ENCODE assay signal across 22 cellular contexts in the genomic region with DNA sequence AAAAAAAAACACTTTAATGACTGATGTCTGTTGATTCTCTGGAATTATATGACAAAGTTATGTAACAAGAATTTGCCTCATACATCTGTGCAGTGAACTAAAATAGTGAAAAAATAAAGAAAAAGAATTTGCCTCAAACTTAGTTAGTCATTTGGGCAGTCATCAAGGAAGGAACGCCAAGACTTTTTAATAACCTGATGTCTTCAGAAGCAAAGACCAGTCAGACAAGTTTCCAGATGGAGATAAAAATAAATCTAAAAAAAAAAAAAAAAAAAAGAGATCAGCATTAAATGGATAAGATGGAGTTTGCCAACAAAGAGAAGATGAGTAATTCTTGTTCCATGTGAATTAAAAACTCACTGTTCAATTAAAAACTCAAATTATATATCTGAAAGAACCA. TPM values are rescaled to one million over a fixed set of nuclear protein-coding genes. Genes with fewer than 3 reads are reported as not detected.
A peak's percentile ranks its signal among the peaks of the same experiment; 100 is the strongest.
DNase-seq lines count a peak whose midpoint lies in the region; ATAC-seq, FAIRE-seq and TF ChIP-seq lines count a peak whose summit lies in the region.
"Had no signal": no experiment of that assay in that cellular context is flagged by ENCODE, and none has a peak within 500 bp of the region (broad histone marks: within the 10 kb centered on the region; RNA-seq: fewer than 3 reads in every experiment).

No MANE protein-coding gene starts in this region.

- TF ChIP-seq CTCF in AG10803 (conservative IDR thresholded peaks at IDR 0.05; ENCODE audit: low read length) (no peak), pancreas (IDR thresholded peaks at IDR 0.05) (no peak), osteoblast (IDR thresholded peaks at IDR 0.05; ENCODE audit: extremely low read depth, low read depth, low read length) (no peak)

- H3K36me3 Mint-ChIP-seq in activated CD4-positive, alpha-beta T cell treated with anti-CD3 and anti-CD28 coated beads, Interleukin-2, amount 10 ng/mL, durations not matched to agents 7 days and 5 days (ENCODE audit: low read depth): no peaks in the 10 kb centered on the region
- H3K36me3 Mint-ChIP-seq in activated naive CD4-positive, alpha-beta T cell treated with anti-CD3 and anti-CD28 coated beads, Interleukin-2, amount 10 ng/mL, durations not matched to agents 7 days and 5 days: no peaks in the 10 kb centered on the region
- H3K36me3 Mint-ChIP-seq: CD4-positive, alpha-beta memory T cell had no signal

- H3K9me3 ChIP-seq in pancreas (no peaks in the 10 kb centered on the region), osteoblast (ENCODE audit: low read depth, low read length) (no peaks in the 10 kb centered on the region)
- H3K9me3 ChIP-seq: BE2C, MG63, Peyer's patch, SK-N-SH had no signal

- H4K20me1 ChIP-seq in osteoblast (ENCODE audit: insufficient read depth, low read length): no peaks in the 10 kb centered on the region

- no peak overlapping the region for H2AFZ ChIP-seq in osteoblast (ENCODE audit: low read length)

- H3K27ac Mint-ChIP-seq in activated CD4-positive, alpha-beta T cell treated with anti-CD3 and anti-CD28 coated beads, Interleukin-2, amount 10 ng/mL, durations not matched to agents 7 days and 5 days: no peak overlapping the region
- H3K27ac Mint-ChIP-seq in activated naive CD4-positive, alpha-beta T cell treated with anti-CD3 and anti-CD28 coated beads, Interleukin-2, amount 10 ng/mL, durations not matched to agents 7 days and 5 days: no peak overlapping the region
- H3K27ac Mint-ChIP-seq: CD4-positive, alpha-beta memory T cell had no signal

- H3K27ac ChIP-seq in epithelial cell of prostate (peak overlapping the region; percentile 71), pancreas (no peak overlapping the region), osteoblast (ENCODE audit: low read depth, low read length) (no peak overlapping the region)
- H3K27ac ChIP-seq: KMS-11, Peyer's patch had no signal

- FAIRE-seq in pancreas (lab: Jason Lieb, UNC): peak; percentile 84
- FAIRE-seq: GM12878 had no signal

- CTCF ChIA-PET in activated CD4-positive, alpha-beta T cell treated with anti-CD3 and anti-CD28 coated beads, Interleukin-2, amount 10 ng/mL, durations not matched to agents 7 days and 5 days (lab: Charles Lee): no interaction called here
- CTCF ChIA-PET in activated naive CD4-positive, alpha-beta T cell treated with anti-CD3 and anti-CD28 coated beads, Interleukin-2, amount 10 ng/mL, durations not matched to agents 7 days and 5 days (lab: Charles Lee): no interaction called here

- H3K4me1 ChIP-seq in pancreas (peaks cover 0 to 10% (median 0%) of the 10 kb centered on the region in 3 donors), osteoblast (ENCODE audit: insufficient read depth, low read length) (no peaks in the 10 kb centered on the region)
- H3K4me1 ChIP-seq: BE2C, Peyer's patch had no signal

- ATAC-seq in pancreas: no peak
- ATAC-seq: GM12878 had no signal

- peak; percentile 23 for DNase-seq in AG10803 (ENCODE audit: low read depth)
- DNase-seq in HPDE6-E6E7 (ENCODE audit: extremely low spot score): peak; percentile 58
- DNase-seq in epithelial cell of prostate (ENCODE audit: low read depth, low spot score): peak; percentile 49
- DNase-seq in pancreas: no peak
- no peak for DNase-seq in osteoblast (ENCODE audit: insufficient read length, low spot score, missing footprints)
- DNase-seq in activated CD4-positive, alpha-beta T cell treated with anti-CD3 and anti-CD28 coated beads, Interleukin-2, amount 10 ng/mL, durations not matched to agents 7 days and 5 days: no peak
- no peak for DNase-seq in anterior cingulate cortex (lab: John Stamatoyannopoulos, UW)
- no peak for DNase-seq in activated naive CD4-positive, alpha-beta T cell treated with anti-CD3 and anti-CD28 coated beads, Interleukin-2, amount 10 ng/mL, durations not matched to agents 7 days and 5 days
- DNase-seq: BE2C; CD4-positive, alpha-beta memory T cell; DMS79; GOT3; MG63; NCI-H1092 treated with DMSO at 0.1 percent for 48 hours; NCI-H2081 treated with DMSO at 0.1 percent for 48 hours; NCI-H2227 treated with DMSO at 0.1 percent for 48 hours; NCI-H524; Peyer's patch; SHP77; SK-N-SH had no signal

- no peaks in the 10 kb centered on the region for H3K9me3 Mint-ChIP-seq in activated CD4-positive, alpha-beta T cell treated with anti-CD3 and anti-CD28 coated beads, Interleukin-2, amount 10 ng/mL, durations not matched to agents 7 days and 5 days
- H3K9me3 Mint-ChIP-seq in activated naive CD4-positive, alpha-beta T cell treated with anti-CD3 and anti-CD28 coated beads, Interleukin-2, amount 10 ng/mL, durations not matched to agents 7 days and 5 days: no peaks in the 10 kb centered on the region
- H3K9me3 Mint-ChIP-seq: CD4-positive, alpha-beta memory T cell had no signal

- intact Hi-C loops in pancreas (cut with DNase I): no loop called here

- POLR2A ChIA-PET in activated CD4-positive, alpha-beta T cell treated with anti-CD3 and anti-CD28 coated beads, Interleukin-2, amount 10 ng/mL, durations not matched to agents 7 days and 5 days (lab: Charles Lee): no interaction called here

- no peaks in the 10 kb centered on the region for H3K79me2 ChIP-seq in osteoblast (ENCODE audit: insufficient read depth, low read length)

- H3K36me3 ChIP-seq in pancreas (no peaks in the 10 kb centered on the region), osteoblast (ENCODE audit: insufficient read depth, low read length) (no peaks in the 10 kb centered on the region)
- H3K36me3 ChIP-seq: BE2C, MG63, Peyer's patch had no signal

- H3K4me1 Mint-ChIP-seq in activated CD4-positive, alpha-beta T cell treated with anti-CD3 and anti-CD28 coated beads, Interleukin-2, amount 10 ng/mL, durations not matched to agents 7 days and 5 days: no peaks in the 10 kb centered on the region
- no peaks in the 10 kb centered on the region for H3K4me1 Mint-ChIP-seq in activated naive CD4-positive, alpha-beta T cell treated with anti-CD3 and anti-CD28 coated beads, Interleukin-2, amount 10 ng/mL, durations not matched to agents 7 days and 5 days
- H3K4me1 Mint-ChIP-seq: CD4-positive, alpha-beta memory T cell had no signal

- no peak overlapping the region for H3K4me3 Mint-ChIP-seq in activated CD4-positive, alpha-beta T cell treated with anti-CD3 and anti-CD28 coated beads, Interleukin-2, amount 10 ng/mL, durations not matched to agents 7 days and 5 days
- H3K4me3 Mint-ChIP-seq in activated naive CD4-positive, alpha-beta T cell treated with anti-CD3 and anti-CD28 coated beads, Interleukin-2, amount 10 ng/mL, durations not matched to agents 7 days and 5 days: no peak overlapping the region
- H3K4me3 Mint-ChIP-seq: CD4-positive, alpha-beta memory T cell had no signal

- 27 to 56% methylated on average over 1 of the region's 1 CpG for WGBS in pancreas, 2 donors

- H3K4me2 ChIP-seq in osteoblast (ENCODE audit: insufficient read depth, low read length): no peak overlapping the region
- H3K4me2 ChIP-seq: KMS-11, SK-N-SH had no signal

- H3K4me3 ChIP-seq in AG10803 (ENCODE audit: low read length) (no peak overlapping the region), pancreas (no peak overlapping the region), osteoblast (ENCODE audit: insufficient read depth, low read length) (no peak overlapping the region)
- H3K4me3 ChIP-seq: GM12878, MG63, Peyer's patch had no signal

- H3K27me3 Mint-ChIP-seq in activated CD4-positive, alpha-beta T cell treated with anti-CD3 and anti-CD28 coated beads, Interleukin-2, amount 10 ng/mL, durations not matched to agents 7 days and 5 days: no peaks in the 10 kb centered on the region
- no peaks in the 10 kb centered on the region for H3K27me3 Mint-ChIP-seq in activated naive CD4-positive, alpha-beta T cell treated with anti-CD3 and anti-CD28 coated beads, Interleukin-2, amount 10 ng/mL, durations not matched to agents 7 days and 5 days
- H3K27me3 Mint-ChIP-seq: CD4-positive, alpha-beta memory T cell had no signal

- H3K27me3 ChIP-seq in pancreas (no peaks in the 10 kb centered on the region), osteoblast (ENCODE audit: insufficient read depth, low read length) (no peaks in the 10 kb centered on the region)
- H3K27me3 ChIP-seq: BE2C, MG63, Peyer's patch had no signal

RNA-seq across cellular contexts. Expression of gene JMY, which starts 52.3 kb away (rescaled TPM):
- total RNA-seq in pancreas (10 to 100 TPM in 1 of 6 donors, 1 to 10 TPM in 5; 6.3 to 11.2 (median 7.2) TPM), osteoblast (30.4 and 30.8 TPM in 2 replicates)
- polyA plus RNA-seq in pancreas: 1 to 10 TPM; 3.4 to 3.8 TPM
- 1 to 10 TPM; 4.5 to 4.8 TPM for total RNA-seq in activated CD4-positive, alpha-beta T cell treated with anti-CD3 and anti-CD28 coated beads, Interleukin-2, amount 10 ng/mL, durations not matched to agents 7 days and 5 days

Comparison
In these comparisons a context has a peak if more than half of its experiments do, and no peak if none do; other contexts are left out.
1. DNase-seq: peak in AG10803 (single experiment), HPDE6-E6E7 (single experiment) and epithelial cell of prostate (single experiment); none in pancreas (0 of 6), osteoblast (single experiment), activated CD4-positive, alpha-beta T cell treated with anti-CD3 and anti-CD28 coated beads, Interleukin-2, amount 10 ng/mL, durations not matched to agents 7 days and 5 days (single experiment), anterior cingulate cortex (0 of 58) and activated naive CD4-positive, alpha-beta T cell treated with anti-CD3 and anti-CD28 coated beads, Interleukin-2, amount 10 ng/mL, durations not matched to agents 7 days and 5 days (single experiment).